ENCODE assay signal across 27 cellular contexts in genomic region chr1:241061062-241061461, GRCh38.
"Had no signal": no experiment of that assay in that cellular context is flagged by ENCODE, and none has a peak within 500 bp of the region (broad histone marks: within the 10 kb centered on the region; RNA-seq: fewer than 3 reads in every experiment).

No MANE protein-coding gene starts in this region.

- H3K4me3 Mint-ChIP-seq: mesothelial cell of epicardium; naive B cell; natural killer cell; nephron progenitor cell; stimulated activated naive B cell treated with anti-CD40 and anti-IgM and Interleukin-4, amounts not matched to agents 10 μg/mL and 1 μg/mL and 100 μg/mL, for 72 hours had no signal

- H3K4me1 ChIP-seq: left ventricle myocardium inferior, pancreas, prostate gland, stomach, testis, thyroid gland, transverse colon, upper lobe of left lung, vagina had no signal

- H3K36me3 Mint-ChIP-seq: mesothelial cell of epicardium; naive B cell; natural killer cell; stimulated activated naive B cell treated with anti-CD40 and anti-IgM and Interleukin-4, amounts not matched to agents 10 μg/mL and 1 μg/mL and 100 μg/mL, for 72 hours had no signal

- H3K9me3 ChIP-seq: left ventricle myocardium inferior, pancreas, prostate gland, stomach, testis, thyroid gland, transverse colon, upper lobe of left lung, vagina had no signal

- DNase-seq: islet precursor cell; left ventricle myocardium inferior; mesendoderm; naive B cell; natural killer cell; nephron progenitor cell; pancreas; posterior cingulate gyrus; retina; right cardiac atrium; stimulated activated CD4-positive, alpha-beta T cell treated with anti-CD3 and anti-CD28 coated beads, Interleukin-12 subunit alpha, Interleukin-12 subunit beta, amount 100 ng/mL, for 4 hours; stimulated activated CD4-positive, alpha-beta T cell treated with anti-CD3 and anti-CD28 coated beads, Interleukin-15, amount 100 ng/mL, for 24 hours; stimulated activated CD4-positive, alpha-beta T cell treated with anti-CD3 and anti-CD28 coated beads, Interleukin-2, amount 100 ng/mL, for 24 hours; stimulated activated CD4-positive, alpha-beta T cell treated with anti-CD3 and anti-CD28 coated beads, Interleukin-4, amount 100 ng/mL, for 1 hour; stimulated activated naive B cell treated with anti-CD40 and anti-IgM and Interleukin-4, amounts not matched to agents 10 μg/mL and 1 μg/mL and 100 μg/mL, for 72 hours; stimulated activated naive CD8-positive, alpha-beta T cell treated with anti-CD3 and anti-CD28 coated beads, Interleukin-15, Interleukin-2, amounts not matched to agents 100 U/mL and 50 U/mL, for 24 hours; stomach; testis; thyroid gland; transverse colon; upper lobe of left lung had no signal

- H3K36me3 ChIP-seq: left ventricle myocardium inferior, pancreas, prostate gland, stomach, thyroid gland, transverse colon, upper lobe of left lung, vagina had no signal

- H3K27me3 ChIP-seq: pancreas, stomach, testis, thyroid gland, transverse colon, upper lobe of left lung, vagina had no signal

- H3K4me1 Mint-ChIP-seq: mesothelial cell of epicardium; naive B cell; natural killer cell; stimulated activated naive B cell treated with anti-CD40 and anti-IgM and Interleukin-4, amounts not matched to agents 10 μg/mL and 1 μg/mL and 100 μg/mL, for 72 hours had no signal

- H3K4me3 ChIP-seq: left ventricle myocardium inferior, lung, pancreas, prostate gland, skin epidermis, stomach, testis, thyroid gland, transverse colon, upper lobe of left lung, vagina had no signal

- H3K9me3 Mint-ChIP-seq: mesothelial cell of epicardium; nephron progenitor cell; stimulated activated naive B cell treated with anti-CD40 and anti-IgM and Interleukin-4, amounts not matched to agents 10 μg/mL and 1 μg/mL and 100 μg/mL, for 72 hours had no signal

- H3K27ac ChIP-seq: left ventricle myocardium inferior, pancreas, prostate gland, skin epidermis, stomach, testis, thyroid gland, transverse colon, upper lobe of left lung, vagina had no signal

- ATAC-seq: natural killer cell; pancreas; right cardiac atrium; sciatic nerve; stimulated activated naive B cell treated with anti-CD40 and anti-IgM and Interleukin-4, amounts not matched to agents 10 μg/mL and 1 μg/mL and 100 μg/mL, for 72 hours; stimulated activated naive CD8-positive, alpha-beta T cell treated with anti-CD3 and anti-CD28 coated beads, Interleukin-15, Interleukin-2, amounts not matched to agents 100 U/mL and 50 U/mL, for 24 hours had no signal

- H3K27me3 Mint-ChIP-seq: naive B cell; stimulated activated naive B cell treated with anti-CD40 and anti-IgM and Interleukin-4, amounts not matched to agents 10 μg/mL and 1 μg/mL and 100 μg/mL, for 72 hours had no signal

- H3K27ac Mint-ChIP-seq: mesothelial cell of epicardium; natural killer cell; nephron progenitor cell; stimulated activated naive B cell treated with anti-CD40 and anti-IgM and Interleukin-4, amounts not matched to agents 10 μg/mL and 1 μg/mL and 100 μg/mL, for 72 hours had no signal
